1 cellular context compared by ENCODE assay signal in the genomic region with DNA sequence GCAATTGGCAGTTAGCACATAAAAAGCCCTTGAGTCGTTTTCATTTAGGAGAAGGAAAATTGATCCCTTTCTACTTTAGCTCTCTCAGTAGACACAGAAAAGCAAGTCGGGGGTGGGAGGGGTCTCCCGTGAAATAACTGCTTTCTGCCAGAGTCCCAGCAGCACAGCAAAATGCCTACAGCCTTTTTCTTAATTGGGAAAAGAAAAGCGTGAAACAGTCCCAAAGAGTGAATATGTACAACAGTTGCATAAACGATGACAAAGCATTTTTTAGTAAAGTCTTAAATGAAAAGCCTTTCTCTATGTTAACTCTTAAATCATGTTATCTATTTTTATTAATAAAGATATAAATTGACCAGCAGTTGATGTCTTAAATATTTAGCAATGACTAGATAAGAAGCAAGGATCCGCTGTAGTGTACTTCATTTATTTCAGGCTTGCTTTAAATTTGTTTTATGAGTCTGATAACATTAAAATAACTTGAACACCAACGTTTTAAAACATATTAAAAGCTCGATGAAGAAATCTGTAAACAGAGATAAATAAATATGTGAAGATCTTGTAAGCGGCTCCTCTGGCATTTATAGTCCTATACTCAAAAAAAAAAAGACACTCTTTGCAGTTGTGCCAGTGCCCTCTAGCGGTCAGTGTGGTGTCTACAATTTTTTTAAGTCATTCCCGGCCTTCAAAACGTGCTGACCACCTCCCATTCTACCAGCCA.
TF ChIP-seq lines count a peak whose summit lies in the region.

No MANE protein-coding gene starts in this region.

TF ChIP-seq in GM12878, 131 proteins besides CTCF, POLR2A, EP300 and RAD21 (continued from another document):
- TF ChIP-seq NR2C2 (IDR thresholded peaks at IDR 0.05; ENCODE audit: borderline replicate concordance, control insufficient read depth, insufficient read length, low read depth) (no peak), JUNB (IDR thresholded peaks at IDR 0.05) (no peak), BMI1 (IDR thresholded peaks at IDR 0.05; ENCODE audit: borderline replicate concordance) (no peak), BHLHE40 (IDR thresholded peaks at IDR 0.05; ENCODE audit: borderline replicate concordance in 1 of 2, low read depth in 2 of 2, low read length in 1 of 2) (peak; percentile 14 to 40; a peak in 1 of 4 replicates), ZNF274 (IDR thresholded peaks at IDR 0.05; ENCODE audit: insufficient read depth, insufficient read length) (no peak), RUNX3 (IDR thresholded peaks at IDR 0.05; ENCODE audit: low read length) (peak; percentile 27; the same call in 1 of the 2 replicates), NKRF (conservative IDR thresholded peaks at IDR 0.05) (no peak), GABPA (IDR thresholded peaks at IDR 0.05; ENCODE audit: low read depth) (no peak), SREBF1 (IDR thresholded peaks at IDR 0.05; ENCODE audit: low read length) (no peak), TCF12 (IDR thresholded peaks at IDR 0.05; ENCODE audit: low read depth, low read length) (no peak), SMAD1 (IDR thresholded peaks at IDR 0.05; ENCODE audit: low read depth, partially characterized antibody) (no peak), ZNF384 (IDR thresholded peaks at IDR 0.05; ENCODE audit: borderline replicate concordance, low read depth, low read length) (peak; percentile 98), POU2F2 (IDR thresholded peaks at IDR 0.05; ENCODE audit: borderline replicate concordance, low read depth, low read length) (no peak), POLR2AphosphoS5 (IDR thresholded peaks at IDR 0.05; ENCODE audit: low read length) (no peak), TCF3 (IDR thresholded peaks at IDR 0.05; ENCODE audit: borderline replicate concordance, insufficient read depth, low read depth, low read length) (no peak), TBL1XR1 (IDR thresholded peaks at IDR 0.05; ENCODE audit: low read depth, low read length) (no peak), GATAD2B (conservative IDR thresholded peaks at IDR 0.05; ENCODE audit: low read depth) (no peak), FOS (IDR thresholded peaks at IDR 0.05; ENCODE audit: borderline replicate concordance, extremely low read depth, insufficient read length) (no peak), MEF2A (IDR thresholded peaks at IDR 0.05; ENCODE audit: insufficient read depth, low read depth, low read length) (no peak)
- TF ChIP-seq, protein P1, sequence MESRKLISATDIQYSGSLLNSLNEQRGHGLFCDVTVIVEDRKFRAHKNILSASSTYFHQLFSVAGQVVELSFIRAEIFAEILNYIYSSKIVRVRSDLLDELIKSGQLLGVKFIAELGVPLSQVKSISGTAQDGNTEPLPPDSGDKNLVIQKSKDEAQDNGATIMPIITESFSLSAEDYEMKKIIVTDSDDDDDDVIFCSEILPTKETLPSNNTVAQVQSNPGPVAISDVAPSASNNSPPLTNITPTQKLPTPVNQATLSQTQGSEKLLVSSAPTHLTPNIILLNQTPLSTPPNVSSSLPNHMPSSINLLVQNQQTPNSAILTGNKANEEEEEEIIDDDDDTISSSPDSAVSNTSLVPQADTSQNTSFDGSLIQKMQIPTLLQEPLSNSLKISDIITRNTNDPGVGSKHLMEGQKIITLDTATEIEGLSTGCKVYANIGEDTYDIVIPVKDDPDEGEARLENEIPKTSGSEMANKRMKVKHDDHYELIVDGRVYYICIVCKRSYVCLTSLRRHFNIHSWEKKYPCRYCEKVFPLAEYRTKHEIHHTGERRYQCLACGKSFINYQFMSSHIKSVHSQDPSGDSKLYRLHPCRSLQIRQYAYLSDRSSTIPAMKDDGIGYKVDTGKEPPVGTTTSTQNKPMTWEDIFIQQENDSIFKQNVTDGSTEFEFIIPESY (IDR thresholded peaks at IDR 0.05): no peak
- TF ChIP-seq, protein P2, sequence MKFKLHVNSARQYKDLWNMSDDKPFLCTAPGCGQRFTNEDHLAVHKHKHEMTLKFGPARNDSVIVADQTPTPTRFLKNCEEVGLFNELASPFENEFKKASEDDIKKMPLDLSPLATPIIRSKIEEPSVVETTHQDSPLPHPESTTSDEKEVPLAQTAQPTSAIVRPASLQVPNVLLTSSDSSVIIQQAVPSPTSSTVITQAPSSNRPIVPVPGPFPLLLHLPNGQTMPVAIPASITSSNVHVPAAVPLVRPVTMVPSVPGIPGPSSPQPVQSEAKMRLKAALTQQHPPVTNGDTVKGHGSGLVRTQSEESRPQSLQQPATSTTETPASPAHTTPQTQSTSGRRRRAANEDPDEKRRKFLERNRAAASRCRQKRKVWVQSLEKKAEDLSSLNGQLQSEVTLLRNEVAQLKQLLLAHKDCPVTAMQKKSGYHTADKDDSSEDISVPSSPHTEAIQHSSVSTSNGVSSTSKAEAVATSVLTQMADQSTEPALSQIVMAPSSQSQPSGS (IDR thresholded peaks at IDR 0.05; ENCODE audit: low read length): no peak
- TF ChIP-seq, protein P3, sequence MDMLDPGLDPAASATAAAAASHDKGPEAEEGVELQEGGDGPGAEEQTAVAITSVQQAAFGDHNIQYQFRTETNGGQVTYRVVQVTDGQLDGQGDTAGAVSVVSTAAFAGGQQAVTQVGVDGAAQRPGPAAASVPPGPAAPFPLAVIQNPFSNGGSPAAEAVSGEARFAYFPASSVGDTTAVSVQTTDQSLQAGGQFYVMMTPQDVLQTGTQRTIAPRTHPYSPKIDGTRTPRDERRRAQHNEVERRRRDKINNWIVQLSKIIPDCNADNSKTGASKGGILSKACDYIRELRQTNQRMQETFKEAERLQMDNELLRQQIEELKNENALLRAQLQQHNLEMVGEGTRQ (IDR thresholded peaks at IDR 0.05; ENCODE audit: borderline replicate concordance, low read depth, low read length): no peak
TF ChIP-seq in GM12878: peak in this region for 5.
